Comparison of ENCODE assay signal across 18 cellular contexts in genomic region chr4:140626982-140627381, GRCh38. TPM values are rescaled to one million over a fixed set of nuclear protein-coding genes. Genes with fewer than 3 reads are reported as not detected.
DNase-seq lines count a peak whose midpoint lies in the region; ATAC-seq and TF ChIP-seq lines count a peak whose summit lies in the region.
"Had no signal": no experiment of that assay in that cellular context is flagged by ENCODE, and none has a peak within 500 bp of the region (broad histone marks: within the 10 kb centered on the region; RNA-seq: fewer than 3 reads in every experiment).

No MANE protein-coding gene starts in this region.

- no peak for DNase-seq in HCT116 (ENCODE audit: low read depth, low spot score)
- DNase-seq in OCI-M1 (lab: John Stamatoyannopoulos, UW): peak; percentile 37
- no peak for DNase-seq in epithelial cell of proximal tubule (ENCODE audit: low read depth)
- no peak for DNase-seq in immature natural killer cell
- DNase-seq in NCI-H510A treated with DMSO at 0.1 percent for 48 hours (lab: John Stamatoyannopoulos, UW): no peak
- DNase-seq in amygdala (lab: John Stamatoyannopoulos, UW): no peak
- DNase-seq: activated B cell treated with CpG ODN at 0.5 μM for 24 hours; CD4-positive, CD25-positive, alpha-beta regulatory T cell; HCEC 1CT; NCI-H1436; SIG-M5; stimulated activated naive B cell treated with anti-CD40 and anti-IgM and Interleukin-4, amounts not matched to agents 10 μg/mL and 1 μg/mL and 100 μg/mL, for 72 hours; tibial artery had no signal

- peaks cover 0 to 8% (median 2%) of the 10 kb centered on the region in 3 donors for H3K27me3 Mint-ChIP-seq in immature natural killer cell (ENCODE audit: low read depth in 3 of 3)
- H3K27me3 Mint-ChIP-seq: activated B cell treated with CpG ODN at 0.5 μM for 24 hours; stimulated activated naive B cell treated with anti-CD40 and anti-IgM and Interleukin-4, amounts not matched to agents 10 μg/mL and 1 μg/mL and 100 μg/mL, for 72 hours had no signal

- H4K20me1 ChIP-seq in HCT116 (ENCODE audit: insufficient read depth): no peaks in the 10 kb centered on the region
- no peaks in the 10 kb centered on the region for H4K20me1 ChIP-seq in neural cell (ENCODE audit: insufficient read depth)

- no peaks in the 10 kb centered on the region for H3K36me3 Mint-ChIP-seq in immature natural killer cell
- H3K36me3 Mint-ChIP-seq: CD4-positive, CD25-positive, alpha-beta regulatory T cell; natural killer cell treated with Interleukin-12 subunit alpha and Interleukin-12 subunit beta and Interleukin-15 and Interleukin-18, amount 100 ng/mL, for 72 hours had no signal

- no TSS peak for BruUV-seq in HCT116 (replicated peaks; lab: Mats Ljungman, UMichigan)

- no peak overlapping the region for H3K27ac Mint-ChIP-seq in immature natural killer cell
- H3K27ac Mint-ChIP-seq: activated B cell treated with CpG ODN at 0.5 μM for 24 hours; activated T-helper 2 cell treated with anti-CD3 and anti-CD28 coated beads, Interferon-gamma antibody, Interleukin-2, Interleukin-4, amounts not matched to agents 10 μg/mL and 5 μg/mL and 100 μg/mL, durations not matched to agents 14 hours and 24 hours and 36 hours; CD4-positive, CD25-positive, alpha-beta regulatory T cell; natural killer cell treated with Interleukin-12 subunit alpha and Interleukin-12 subunit beta and Interleukin-15 and Interleukin-18, amount 100 ng/mL, for 72 hours; stimulated activated naive B cell treated with anti-CD40 and anti-IgM and Interleukin-4, amounts not matched to agents 10 μg/mL and 1 μg/mL and 100 μg/mL, for 72 hours had no signal

- H3K79me2 ChIP-seq in HCT116 (ENCODE audit: insufficient read depth, low read length): no peaks in the 10 kb centered on the region
- no peaks in the 10 kb centered on the region for H3K79me2 ChIP-seq in neural cell (replicated peaks; ENCODE audit: insufficient read depth, low read length)

- no peaks in the 10 kb centered on the region for H3K9me3 ChIP-seq in HCT116 (ENCODE audit: control insufficient read depth in 1 of 2, insufficient read depth in 1 of 2, low read depth in 1 of 2, low read length in 2 of 2)
- no peaks in the 10 kb centered on the region for H3K9me3 ChIP-seq in neural cell (ENCODE audit: low read length)
- H3K9me3 ChIP-seq: gastroesophageal sphincter, tibial artery had no signal

- H3K9me3 Mint-ChIP-seq in immature natural killer cell: no peaks in the 10 kb centered on the region
- H3K9me3 Mint-ChIP-seq: activated B cell treated with CpG ODN at 0.5 μM for 24 hours; activated T-helper 2 cell treated with anti-CD3 and anti-CD28 coated beads, Interferon-gamma antibody, Interleukin-2, Interleukin-4, amounts not matched to agents 10 μg/mL and 5 μg/mL and 100 μg/mL, durations not matched to agents 14 hours and 24 hours and 36 hours; CD4-positive, CD25-positive, alpha-beta regulatory T cell; natural killer cell treated with Interleukin-12 subunit alpha and Interleukin-12 subunit beta and Interleukin-15 and Interleukin-18, amount 100 ng/mL, for 72 hours; stimulated activated naive B cell treated with anti-CD40 and anti-IgM and Interleukin-4, amounts not matched to agents 10 μg/mL and 1 μg/mL and 100 μg/mL, for 72 hours had no signal

- H2AFZ ChIP-seq in HCT116 (ENCODE audit: low read depth, low read length, poor library complexity, severe bottlenecking): no peak overlapping the region
- H2AFZ ChIP-seq in neural cell (ENCODE audit: low read depth, low read length): no peak overlapping the region

- H3K36me3 ChIP-seq in HCT116 (ENCODE audit: control insufficient read depth in 1 of 2, insufficient read depth in 2 of 2, low read length in 2 of 2) (no peaks in the 10 kb centered on the region), neural cell (ENCODE audit: insufficient read depth, low read length) (peaks cover 20% of the 10 kb centered on the region)

- TF ChIP-seq POLR2A in HCT116 (IDR thresholded peaks at IDR 0.05; ENCODE audit: borderline replicate concordance, extremely low read depth, insufficient read depth, insufficient read length): no peak

- H3K27me3 ChIP-seq in HCT116 (ENCODE audit: insufficient read depth, low read length) (no peaks in the 10 kb centered on the region), neural cell (ENCODE audit: insufficient read depth, low read depth, low read length) (no peaks in the 10 kb centered on the region)
- H3K27me3 ChIP-seq: gastroesophageal sphincter, tibial artery had no signal

- H3K9ac ChIP-seq in HCT116 (ENCODE audit: low read length) (no peak overlapping the region), neural cell (ENCODE audit: low read length) (no peak overlapping the region)

- peak; percentile 27; the same call in 1 of the 2 replicates for TF ChIP-seq RAD21 in HCT116 (IDR thresholded peaks at IDR 0.05; ENCODE audit: low read depth)
- peak; percentile 13 for TF ChIP-seq RAD21 in neural cell (conservative IDR thresholded peaks at IDR 0.05)

- no peak for ATAC-seq in HCT116
- ATAC-seq: gastroesophageal sphincter; natural killer cell treated with Interleukin-12 subunit alpha and Interleukin-12 subunit beta and Interleukin-15 and Interleukin-18, amount 100 ng/mL, for 72 hours; stimulated activated naive B cell treated with anti-CD40 and anti-IgM and Interleukin-4, amounts not matched to agents 10 μg/mL and 1 μg/mL and 100 μg/mL, for 72 hours had no signal

- CTCF ChIA-PET in HCT116 (lab: Charles Lee): no interaction called here

- H3K9me2 ChIP-seq in HCT116 (ENCODE audit: insufficient read depth): no peaks in the 10 kb centered on the region
- no peaks in the 10 kb centered on the region for H3K9me2 ChIP-seq in neural cell (ENCODE audit: insufficient read depth, low read length)

- H3K4me1 ChIP-seq in HCT116 (ENCODE audit: control insufficient read depth in 1 of 2, insufficient read depth in 2 of 2, low read length in 2 of 2): no peaks in the 10 kb centered on the region
- H3K4me1 ChIP-seq: gastroesophageal sphincter, tibial artery had no signal

- H3K4me3 ChIP-seq in HCT116 (replicated peaks in 1 of 2; ENCODE audit: low read depth in 1 of 2, low read length in 2 of 2): no peak overlapping the region
- H3K4me3 ChIP-seq in epithelial cell of proximal tubule (ENCODE audit: low read depth, low read length): no peak overlapping the region
- no peak overlapping the region for H3K4me3 ChIP-seq in neural cell (ENCODE audit: low read length)
- H3K4me3 ChIP-seq: gastroesophageal sphincter, tibial artery had no signal

- intact Hi-C loops in HCT116 (cut with micrococcal nuclease): no loop called here

- no peak for TF ChIP-seq CTCF in HCT116 (IDR thresholded peaks at IDR 0.05 in 2 of 3, conservative IDR thresholded peaks at IDR 0.05 in 1 of 3; ENCODE audit: borderline replicate concordance in 1 of 3, insufficient read depth in 1 of 3, low read depth in 2 of 3, low read length in 2 of 3)
- TF ChIP-seq CTCF in epithelial cell of proximal tubule (conservative IDR thresholded peaks at IDR 0.05; ENCODE audit: low read depth, low read length): peak; percentile 39
- TF ChIP-seq CTCF in neural cell (IDR thresholded peaks at IDR 0.05; ENCODE audit: poor library complexity, severe bottlenecking): peak; percentile 14

- no peak overlapping the region for H3K4me3 Mint-ChIP-seq in immature natural killer cell
- H3K4me3 Mint-ChIP-seq: activated B cell treated with CpG ODN at 0.5 μM for 24 hours; CD4-positive, CD25-positive, alpha-beta regulatory T cell; natural killer cell treated with Interleukin-12 subunit alpha and Interleukin-12 subunit beta and Interleukin-15 and Interleukin-18, amount 100 ng/mL, for 72 hours; stimulated activated naive B cell treated with anti-CD40 and anti-IgM and Interleukin-4, amounts not matched to agents 10 μg/mL and 1 μg/mL and 100 μg/mL, for 72 hours had no signal

- no peaks in the 10 kb centered on the region for H3K4me1 Mint-ChIP-seq in immature natural killer cell
- H3K4me1 Mint-ChIP-seq: activated B cell treated with CpG ODN at 0.5 μM for 24 hours; CD4-positive, CD25-positive, alpha-beta regulatory T cell; stimulated activated naive B cell treated with anti-CD40 and anti-IgM and Interleukin-4, amounts not matched to agents 10 μg/mL and 1 μg/mL and 100 μg/mL, for 72 hours had no signal

- RAD21 ChIA-PET in HCT116 (lab: Charles Lee; ENCODE audit: low non-redundant PET in 1 of 2, low total read pairs in 2 of 2, uncharacterized antibody in 2 of 2, unreplicated experiment in 2 of 2): no interaction called here

- POLR2A ChIA-PET in HCT116 (lab: Charles Lee): no interaction called here

- no peak overlapping the region for H3K27ac ChIP-seq in HCT116 (ENCODE audit: low read depth, low read length)
- H3K27ac ChIP-seq in neural cell (ENCODE audit: low read length): no peak overlapping the region
- H3K27ac ChIP-seq: gastroesophageal sphincter, tibial artery had no signal

- no peaks in the 10 kb centered on the region for H3F3A ChIP-seq in neural cell (ENCODE audit: insufficient read depth, low read length, poor library complexity, severe bottlenecking)

- no peak overlapping the region for H3K4me2 ChIP-seq in HCT116 (ENCODE audit: low read length)
- no peak overlapping the region for H3K4me2 ChIP-seq in neural cell (ENCODE audit: low read length)

- no peak for TF ChIP-seq EP300 in neural cell (conservative IDR thresholded peaks at IDR 0.05; ENCODE audit: poor library complexity, severe bottlenecking)

TF ChIP-seq in HCT116, 20 proteins besides CTCF, POLR2A, EP300 and RAD21 (continues in another document):
- TF ChIP-seq SRF (IDR thresholded peaks at IDR 0.05; ENCODE audit: low read depth) (no peak), POLR2AphosphoS5 (IDR thresholded peaks at IDR 0.05; ENCODE audit: low read depth, low read length) (no peak), EZH2 (IDR thresholded peaks at IDR 0.05) (no peak), MAX (IDR thresholded peaks at IDR 0.05) (no peak), CBX3 (IDR thresholded peaks at IDR 0.05; ENCODE audit: low read depth) (no peak), EGR1 (IDR thresholded peaks at IDR 0.05; ENCODE audit: low read depth) (no peak)

TF ChIP-seq in neural cell, 6 proteins besides CTCF, POLR2A, EP300 and RAD21 (continues in another document):
- no peak for TF ChIP-seq SMC3 (conservative IDR thresholded peaks at IDR 0.05; ENCODE audit: poor library complexity)

RNA-seq across cellular contexts. Expression of gene UCP1, which starts 58.2 kb away (rescaled TPM):
- total RNA-seq in HCT116 (2021; ENCODE audit: unreplicated experiment) (not detected), epithelial cell of proximal tubule (0.43 TPM in 1 of 2 replicates, not detected in the other)
- not detected in 2 replicates for polyA plus RNA-seq in HCT116 (2012)
- polyA plus RNA-seq in neural cell (not detected in 2 replicates), immature natural killer cell (not detected)
- polyA minus RNA-seq in neural cell: not detected in 2 replicates
- total RNA-seq: activated B cell treated with CpG ODN at 0.5 μM for 24 hours; activated T-helper 2 cell treated with anti-CD3 and anti-CD28 coated beads, Interferon-gamma antibody, Interleukin-2, Interleukin-4, amounts not matched to agents 10 μg/mL and 5 μg/mL and 100 μg/mL, durations not matched to agents 14 hours and 24 hours and 36 hours; CD4-positive, CD25-positive, alpha-beta regulatory T cell; gastroesophageal sphincter; natural killer cell treated with Interleukin-12 subunit alpha and Interleukin-12 subunit beta and Interleukin-15 and Interleukin-18, amount 100 ng/mL, for 72 hours; T-helper 2 cell treated with Interferon-gamma antibody and Interleukin-4, amounts not matched to agents 100 ng/mL and 5 ng/mL, for 36 hours had no signal
- polyA plus RNA-seq: CD4-positive, CD25-positive, alpha-beta regulatory T cell had no signal

Comparison
In these comparisons a context has a peak if more than half of its experiments do, and no peak if none do; other contexts are left out.
1. CTCF ChIP-seq: peak in epithelial cell of proximal tubule (single experiment) and neural cell (single experiment); none in HCT116 (0 of 3).